ENCODE assay signal across 2 cellular contexts in the genomic region with DNA sequence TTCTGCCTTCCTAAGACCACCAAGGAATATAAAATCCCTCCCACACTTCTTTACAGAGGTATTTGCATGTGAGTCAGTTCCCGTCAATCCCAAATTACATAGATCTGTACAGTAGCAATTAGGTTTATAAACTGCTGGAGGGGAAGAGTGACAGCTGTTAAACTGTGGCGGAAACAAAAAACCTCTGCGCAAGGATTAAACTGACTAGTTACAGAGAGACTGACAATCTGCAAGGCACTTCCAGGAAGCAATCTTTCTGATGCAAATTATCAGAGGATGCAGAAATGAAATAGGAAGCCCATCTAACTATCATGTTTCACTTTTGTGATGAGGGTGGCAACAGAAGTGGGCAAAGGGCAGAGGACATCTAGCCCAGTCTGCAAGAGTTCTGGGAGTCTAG.
TF ChIP-seq lines count a peak whose summit lies in the region.

No MANE protein-coding gene starts in this region.

TF ChIP-seq in GM23338, 12 proteins besides CTCF, POLR2A, EP300 and RAD21:
- TF ChIP-seq, protein P1, sequence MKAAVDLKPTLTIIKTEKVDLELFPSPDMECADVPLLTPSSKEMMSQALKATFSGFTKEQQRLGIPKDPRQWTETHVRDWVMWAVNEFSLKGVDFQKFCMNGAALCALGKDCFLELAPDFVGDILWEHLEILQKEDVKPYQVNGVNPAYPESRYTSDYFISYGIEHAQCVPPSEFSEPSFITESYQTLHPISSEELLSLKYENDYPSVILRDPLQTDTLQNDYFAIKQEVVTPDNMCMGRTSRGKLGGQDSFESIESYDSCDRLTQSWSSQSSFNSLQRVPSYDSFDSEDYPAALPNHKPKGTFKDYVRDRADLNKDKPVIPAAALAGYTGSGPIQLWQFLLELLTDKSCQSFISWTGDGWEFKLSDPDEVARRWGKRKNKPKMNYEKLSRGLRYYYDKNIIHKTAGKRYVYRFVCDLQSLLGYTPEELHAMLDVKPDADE (IDR thresholded peaks at IDR 0.05): 0 out of 2 replicates have a peak, but pooled peaks have one; percentile 12
- TF ChIP-seq, protein P2, sequence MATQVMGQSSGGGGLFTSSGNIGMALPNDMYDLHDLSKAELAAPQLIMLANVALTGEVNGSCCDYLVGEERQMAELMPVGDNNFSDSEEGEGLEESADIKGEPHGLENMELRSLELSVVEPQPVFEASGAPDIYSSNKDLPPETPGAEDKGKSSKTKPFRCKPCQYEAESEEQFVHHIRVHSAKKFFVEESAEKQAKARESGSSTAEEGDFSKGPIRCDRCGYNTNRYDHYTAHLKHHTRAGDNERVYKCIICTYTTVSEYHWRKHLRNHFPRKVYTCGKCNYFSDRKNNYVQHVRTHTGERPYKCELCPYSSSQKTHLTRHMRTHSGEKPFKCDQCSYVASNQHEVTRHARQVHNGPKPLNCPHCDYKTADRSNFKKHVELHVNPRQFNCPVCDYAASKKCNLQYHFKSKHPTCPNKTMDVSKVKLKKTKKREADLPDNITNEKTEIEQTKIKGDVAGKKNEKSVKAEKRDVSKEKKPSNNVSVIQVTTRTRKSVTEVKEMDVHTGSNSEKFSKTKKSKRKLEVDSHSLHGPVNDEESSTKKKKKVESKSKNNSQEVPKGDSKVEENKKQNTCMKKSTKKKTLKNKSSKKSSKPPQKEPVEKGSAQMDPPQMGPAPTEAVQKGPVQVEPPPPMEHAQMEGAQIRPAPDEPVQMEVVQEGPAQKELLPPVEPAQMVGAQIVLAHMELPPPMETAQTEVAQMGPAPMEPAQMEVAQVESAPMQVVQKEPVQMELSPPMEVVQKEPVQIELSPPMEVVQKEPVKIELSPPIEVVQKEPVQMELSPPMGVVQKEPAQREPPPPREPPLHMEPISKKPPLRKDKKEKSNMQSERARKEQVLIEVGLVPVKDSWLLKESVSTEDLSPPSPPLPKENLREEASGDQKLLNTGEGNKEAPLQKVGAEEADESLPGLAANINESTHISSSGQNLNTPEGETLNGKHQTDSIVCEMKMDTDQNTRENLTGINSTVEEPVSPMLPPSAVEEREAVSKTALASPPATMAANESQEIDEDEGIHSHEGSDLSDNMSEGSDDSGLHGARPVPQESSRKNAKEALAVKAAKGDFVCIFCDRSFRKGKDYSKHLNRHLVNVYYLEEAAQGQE (IDR thresholded peaks at IDR 0.05; ENCODE audit: unreplicated experiment): no peak
- TF ChIP-seq EZH2phosphoT487 (IDR thresholded peaks at IDR 0.05; ENCODE audit: unreplicated experiment): no peak
TF ChIP-seq in GM23338: peak in this region for 1.

TF ChIP-seq in WTC11, 78 proteins besides CTCF, POLR2A, EP300 and RAD21 (continued from another document):
- TF ChIP-seq, protein P3, sequence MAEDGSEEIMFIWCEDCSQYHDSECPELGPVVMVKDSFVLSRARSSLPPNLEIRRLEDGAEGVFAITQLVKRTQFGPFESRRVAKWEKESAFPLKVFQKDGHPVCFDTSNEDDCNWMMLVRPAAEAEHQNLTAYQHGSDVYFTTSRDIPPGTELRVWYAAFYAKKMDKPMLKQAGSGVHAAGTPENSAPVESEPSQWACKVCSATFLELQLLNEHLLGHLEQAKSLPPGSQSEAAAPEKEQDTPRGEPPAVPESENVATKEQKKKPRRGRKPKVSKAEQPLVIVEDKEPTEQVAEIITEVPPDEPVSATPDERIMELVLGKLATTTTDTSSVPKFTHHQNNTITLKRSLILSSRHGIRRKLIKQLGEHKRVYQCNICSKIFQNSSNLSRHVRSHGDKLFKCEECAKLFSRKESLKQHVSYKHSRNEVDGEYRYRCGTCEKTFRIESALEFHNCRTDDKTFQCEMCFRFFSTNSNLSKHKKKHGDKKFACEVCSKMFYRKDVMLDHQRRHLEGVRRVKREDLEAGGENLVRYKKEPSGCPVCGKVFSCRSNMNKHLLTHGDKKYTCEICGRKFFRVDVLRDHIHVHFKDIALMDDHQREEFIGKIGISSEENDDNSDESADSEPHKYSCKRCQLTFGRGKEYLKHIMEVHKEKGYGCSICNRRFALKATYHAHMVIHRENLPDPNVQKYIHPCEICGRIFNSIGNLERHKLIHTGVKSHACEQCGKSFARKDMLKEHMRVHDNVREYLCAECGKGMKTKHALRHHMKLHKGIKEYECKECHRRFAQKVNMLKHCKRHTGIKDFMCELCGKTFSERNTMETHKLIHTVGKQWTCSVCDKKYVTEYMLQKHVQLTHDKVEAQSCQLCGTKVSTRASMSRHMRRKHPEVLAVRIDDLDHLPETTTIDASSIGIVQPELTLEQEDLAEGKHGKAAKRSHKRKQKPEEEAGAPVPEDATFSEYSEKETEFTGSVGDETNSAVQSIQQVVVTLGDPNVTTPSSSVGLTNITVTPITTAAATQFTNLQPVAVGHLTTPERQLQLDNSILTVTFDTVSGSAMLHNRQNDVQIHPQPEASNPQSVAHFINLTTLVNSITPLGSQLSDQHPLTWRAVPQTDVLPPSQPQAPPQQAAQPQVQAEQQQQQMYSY (CRISPR knock-in tag; IDR thresholded peaks at IDR 0.05): no peak
